Comparison of ENCODE assay signal across 1 cellular context in the genomic region with DNA sequence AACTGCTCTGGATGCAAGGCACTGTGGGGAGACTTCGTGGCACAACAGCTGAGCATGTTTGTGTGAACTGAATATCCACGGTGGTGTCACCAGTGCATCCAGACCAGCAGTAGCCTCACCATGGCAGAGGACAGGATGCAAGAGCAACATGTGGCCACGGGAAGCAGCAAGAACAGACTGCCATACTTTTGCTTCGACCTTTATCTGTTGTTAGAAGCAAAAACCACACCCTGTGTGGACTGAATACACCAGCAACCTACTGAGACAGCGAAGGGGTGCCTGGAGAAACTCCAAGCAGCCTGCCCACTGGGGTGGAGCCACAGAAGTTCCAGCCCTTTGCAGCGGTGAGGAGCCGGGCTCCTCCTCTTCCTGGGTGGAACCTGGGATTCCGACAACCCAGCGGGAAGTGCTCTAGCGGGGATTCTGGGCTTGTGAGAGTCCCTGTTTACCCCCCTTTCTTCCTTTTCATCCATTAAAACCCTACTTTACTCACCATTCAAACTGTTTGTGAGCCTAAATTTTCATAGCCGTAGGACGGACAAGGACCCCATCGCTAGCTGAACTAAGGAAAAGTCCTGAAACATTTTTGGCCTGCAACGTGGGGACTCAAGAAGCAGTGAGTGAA.
TF ChIP-seq lines count a peak whose summit lies in the region.

No MANE protein-coding gene starts in this region.

TF ChIP-seq in K562, 482 proteins besides CTCF, POLR2A, EP300 and RAD21 (continued from another document and continues in another):
- TF ChIP-seq, protein P1, sequence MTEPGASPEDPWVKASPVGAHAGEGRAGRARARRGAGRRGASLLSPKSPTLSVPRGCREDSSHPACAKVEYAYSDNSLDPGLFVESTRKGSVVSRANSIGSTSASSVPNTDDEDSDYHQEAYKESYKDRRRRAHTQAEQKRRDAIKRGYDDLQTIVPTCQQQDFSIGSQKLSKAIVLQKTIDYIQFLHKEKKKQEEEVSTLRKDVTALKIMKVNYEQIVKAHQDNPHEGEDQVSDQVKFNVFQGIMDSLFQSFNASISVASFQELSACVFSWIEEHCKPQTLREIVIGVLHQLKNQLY (CRISPR knock-in tag; conservative IDR thresholded peaks at IDR 0.05), result no peak
- TF ChIP-seq, protein P2, sequence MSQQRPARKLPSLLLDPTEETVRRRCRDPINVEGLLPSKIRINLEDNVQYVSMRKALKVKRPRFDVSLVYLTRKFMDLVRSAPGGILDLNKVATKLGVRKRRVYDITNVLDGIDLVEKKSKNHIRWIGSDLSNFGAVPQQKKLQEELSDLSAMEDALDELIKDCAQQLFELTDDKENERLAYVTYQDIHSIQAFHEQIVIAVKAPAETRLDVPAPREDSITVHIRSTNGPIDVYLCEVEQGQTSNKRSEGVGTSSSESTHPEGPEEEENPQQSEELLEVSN (IDR thresholded peaks at IDR 0.05; ENCODE audit: borderline replicate concordance in 1 of 2, extremely low read depth in 1 of 2, insufficient read depth in 1 of 2, insufficient read length in 1 of 2, low read depth in 1 of 2, low read length in 1 of 2, poor library complexity in 1 of 2, severe bottlenecking in 1 of 2), result peak; percentile 36 to 52
- TF ChIP-seq LCOR (CRISPR knock-in tag; IDR thresholded peaks at IDR 0.05), result no peak
- no peak for TF ChIP-seq ZNF79 (CRISPR knock-in tag; IDR thresholded peaks at IDR 0.05; ENCODE audit: low read depth)
- no peak for TF ChIP-seq RBM22 (IDR thresholded peaks at IDR 0.05; ENCODE audit: low read depth, low read length, poor library complexity, severe bottlenecking)
- peak; percentile 58; the same call in 1 of the 2 replicates for TF ChIP-seq TEAD4 (IDR thresholded peaks at IDR 0.05; ENCODE audit: low read length)
- no peak for TF ChIP-seq TEAD4 (CRISPR knock-in tag; IDR thresholded peaks at IDR 0.05; ENCODE audit: borderline replicate concordance)
- TF ChIP-seq POLR2H (tag; IDR thresholded peaks at IDR 0.05; ENCODE audit: low read depth), result peak; percentile 82
- peak; percentile 65 for TF ChIP-seq TAF1 (IDR thresholded peaks at IDR 0.05; ENCODE audit: control insufficient read depth, extremely low read depth, insufficient read depth, low read length, severe bottlenecking)
- peak; percentile 46 for TF ChIP-seq RBM39 (optimal IDR thresholded peaks at IDR 0.05; ENCODE audit: low read depth, low read length)
- 0 out of 2 replicates have a peak, but pooled peaks have one; percentile 4 for TF ChIP-seq ZBTB7A (IDR thresholded peaks at IDR 0.05; ENCODE audit: borderline replicate concordance, control insufficient read depth, low read depth, low read length)
- no peak for TF ChIP-seq E2F8 (IDR thresholded peaks at IDR 0.05; ENCODE audit: low read depth, partially characterized antibody)
- no peak for TF ChIP-seq ZZZ3 (IDR thresholded peaks at IDR 0.05)
- TF ChIP-seq KDM5B (IDR thresholded peaks at IDR 0.05; ENCODE audit: insufficient replicate concordance, low read depth, low read length), result no peak
- TF ChIP-seq YBX1 (IDR thresholded peaks at IDR 0.05), result no peak
- 0 out of 2 replicates have a peak, but pooled peaks have one; percentile 35 for TF ChIP-seq ZNF12 (CRISPR knock-in tag; IDR thresholded peaks at IDR 0.05)
- peak; percentile 17 for TF ChIP-seq POU5F1 (IDR thresholded peaks at IDR 0.05; ENCODE audit: borderline replicate concordance, low read depth, low read length, partially characterized antibody)
- no peak for TF ChIP-seq BRD4 (IDR thresholded peaks at IDR 0.05)
- TF ChIP-seq NCOA2 (IDR thresholded peaks at IDR 0.05; ENCODE audit: partially characterized antibody in 2 of 2), result no peak
- TF ChIP-seq ZHX1 (conservative IDR thresholded peaks at IDR 0.05; ENCODE audit: low read length), result no peak
- TF ChIP-seq MAFF (IDR thresholded peaks at IDR 0.05; ENCODE audit: low read length), result no peak
- peak; percentile 67 for TF ChIP-seq PHF20 (IDR thresholded peaks at IDR 0.05; ENCODE audit: partially characterized antibody)
- TF ChIP-seq SMAD4 (CRISPR knock-in tag; conservative IDR thresholded peaks at IDR 0.05), result 0 out of 2 replicates have a peak, but pooled peaks have one; percentile 34
- TF ChIP-seq MYNN (IDR thresholded peaks at IDR 0.05), result no peak
- TF ChIP-seq MYNN (CRISPR knock-in tag; IDR thresholded peaks at IDR 0.05), result no peak
- TF ChIP-seq ZBTB9 (CRISPR knock-in tag; IDR thresholded peaks at IDR 0.05), result peak; percentile 55; the same call in 1 of the 2 replicates
- TF ChIP-seq ZNF449 (CRISPR knock-in tag; IDR thresholded peaks at IDR 0.05), result no peak
- TF ChIP-seq ZNF830 (CRISPR knock-in tag; IDR thresholded peaks at IDR 0.05), result no peak
- no peak for TF ChIP-seq MAFG (tag; conservative IDR thresholded peaks at IDR 0.05)
- TF ChIP-seq ZNF146 (CRISPR knock-in tag; IDR thresholded peaks at IDR 0.05; ENCODE audit: unreplicated experiment), result no peak
- TF ChIP-seq NR4A1 (CRISPR knock-in tag; IDR thresholded peaks at IDR 0.05), result 0 out of 2 replicates have a peak, but pooled peaks have one; percentile 37
- TF ChIP-seq NR4A1 (tag; IDR thresholded peaks at IDR 0.05), result no peak
- TF ChIP-seq, protein P3, sequence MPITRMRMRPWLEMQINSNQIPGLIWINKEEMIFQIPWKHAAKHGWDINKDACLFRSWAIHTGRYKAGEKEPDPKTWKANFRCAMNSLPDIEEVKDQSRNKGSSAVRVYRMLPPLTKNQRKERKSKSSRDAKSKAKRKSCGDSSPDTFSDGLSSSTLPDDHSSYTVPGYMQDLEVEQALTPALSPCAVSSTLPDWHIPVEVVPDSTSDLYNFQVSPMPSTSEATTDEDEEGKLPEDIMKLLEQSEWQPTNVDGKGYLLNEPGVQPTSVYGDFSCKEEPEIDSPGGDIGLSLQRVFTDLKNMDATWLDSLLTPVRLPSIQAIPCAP (CRISPR knock-in tag; IDR thresholded peaks at IDR 0.05; ENCODE audit: borderline replicate concordance), result no peak
- no peak for TF ChIP-seq MCM7 (IDR thresholded peaks at IDR 0.05)
- no peak for TF ChIP-seq ZNF3 (CRISPR knock-in tag; IDR thresholded peaks at IDR 0.05)
- no peak for TF ChIP-seq ZNF57 (CRISPR knock-in tag; IDR thresholded peaks at IDR 0.05)
- TF ChIP-seq RUNX1 (IDR thresholded peaks at IDR 0.05; ENCODE audit: low read depth), result no peak
- TF ChIP-seq SUPT5H (IDR thresholded peaks at IDR 0.05), result peak; percentile 92
- TF ChIP-seq ELF1 (tag; IDR thresholded peaks at IDR 0.05), result no peak
- no peak for TF ChIP-seq NFIC (IDR thresholded peaks at IDR 0.05)
- TF ChIP-seq ADNP (tag; IDR thresholded peaks at IDR 0.05), result no peak
- TF ChIP-seq, protein P4, sequence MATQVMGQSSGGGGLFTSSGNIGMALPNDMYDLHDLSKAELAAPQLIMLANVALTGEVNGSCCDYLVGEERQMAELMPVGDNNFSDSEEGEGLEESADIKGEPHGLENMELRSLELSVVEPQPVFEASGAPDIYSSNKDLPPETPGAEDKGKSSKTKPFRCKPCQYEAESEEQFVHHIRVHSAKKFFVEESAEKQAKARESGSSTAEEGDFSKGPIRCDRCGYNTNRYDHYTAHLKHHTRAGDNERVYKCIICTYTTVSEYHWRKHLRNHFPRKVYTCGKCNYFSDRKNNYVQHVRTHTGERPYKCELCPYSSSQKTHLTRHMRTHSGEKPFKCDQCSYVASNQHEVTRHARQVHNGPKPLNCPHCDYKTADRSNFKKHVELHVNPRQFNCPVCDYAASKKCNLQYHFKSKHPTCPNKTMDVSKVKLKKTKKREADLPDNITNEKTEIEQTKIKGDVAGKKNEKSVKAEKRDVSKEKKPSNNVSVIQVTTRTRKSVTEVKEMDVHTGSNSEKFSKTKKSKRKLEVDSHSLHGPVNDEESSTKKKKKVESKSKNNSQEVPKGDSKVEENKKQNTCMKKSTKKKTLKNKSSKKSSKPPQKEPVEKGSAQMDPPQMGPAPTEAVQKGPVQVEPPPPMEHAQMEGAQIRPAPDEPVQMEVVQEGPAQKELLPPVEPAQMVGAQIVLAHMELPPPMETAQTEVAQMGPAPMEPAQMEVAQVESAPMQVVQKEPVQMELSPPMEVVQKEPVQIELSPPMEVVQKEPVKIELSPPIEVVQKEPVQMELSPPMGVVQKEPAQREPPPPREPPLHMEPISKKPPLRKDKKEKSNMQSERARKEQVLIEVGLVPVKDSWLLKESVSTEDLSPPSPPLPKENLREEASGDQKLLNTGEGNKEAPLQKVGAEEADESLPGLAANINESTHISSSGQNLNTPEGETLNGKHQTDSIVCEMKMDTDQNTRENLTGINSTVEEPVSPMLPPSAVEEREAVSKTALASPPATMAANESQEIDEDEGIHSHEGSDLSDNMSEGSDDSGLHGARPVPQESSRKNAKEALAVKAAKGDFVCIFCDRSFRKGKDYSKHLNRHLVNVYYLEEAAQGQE (CRISPR knock-in tag; IDR thresholded peaks at IDR 0.05; ENCODE audit: low read depth), result no peak
- TF ChIP-seq, protein P5, sequence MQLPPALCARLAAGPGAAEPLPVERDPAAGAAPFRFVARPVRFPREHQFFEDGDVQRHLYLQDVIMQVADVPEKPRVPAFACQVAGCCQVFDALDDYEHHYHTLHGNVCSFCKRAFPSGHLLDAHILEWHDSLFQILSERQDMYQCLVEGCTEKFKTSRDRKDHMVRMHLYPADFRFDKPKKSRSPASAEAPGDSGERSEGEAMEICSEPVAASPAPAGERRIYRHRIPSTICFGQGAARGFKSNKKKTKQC (CRISPR knock-in tag; IDR thresholded peaks at IDR 0.05), result no peak
- TF ChIP-seq ZSCAN29 (IDR thresholded peaks at IDR 0.05), result no peak
- TF ChIP-seq POLR2B (IDR thresholded peaks at IDR 0.05; ENCODE audit: low read depth, partially characterized antibody), result peak; percentile 88
- TF ChIP-seq, protein P6, sequence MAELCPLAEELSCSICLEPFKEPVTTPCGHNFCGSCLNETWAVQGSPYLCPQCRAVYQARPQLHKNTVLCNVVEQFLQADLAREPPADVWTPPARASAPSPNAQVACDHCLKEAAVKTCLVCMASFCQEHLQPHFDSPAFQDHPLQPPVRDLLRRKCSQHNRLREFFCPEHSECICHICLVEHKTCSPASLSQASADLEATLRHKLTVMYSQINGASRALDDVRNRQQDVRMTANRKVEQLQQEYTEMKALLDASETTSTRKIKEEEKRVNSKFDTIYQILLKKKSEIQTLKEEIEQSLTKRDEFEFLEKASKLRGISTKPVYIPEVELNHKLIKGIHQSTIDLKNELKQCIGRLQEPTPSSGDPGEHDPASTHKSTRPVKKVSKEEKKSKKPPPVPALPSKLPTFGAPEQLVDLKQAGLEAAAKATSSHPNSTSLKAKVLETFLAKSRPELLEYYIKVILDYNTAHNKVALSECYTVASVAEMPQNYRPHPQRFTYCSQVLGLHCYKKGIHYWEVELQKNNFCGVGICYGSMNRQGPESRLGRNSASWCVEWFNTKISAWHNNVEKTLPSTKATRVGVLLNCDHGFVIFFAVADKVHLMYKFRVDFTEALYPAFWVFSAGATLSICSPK (IDR thresholded peaks at IDR 0.05; ENCODE audit: borderline replicate concordance), result no peak
